In genomic region chr10:98338318-98338717, GRCh38 we compare ENCODE assay signal across 17 cellular contexts.
A peak's percentile ranks its signal among the peaks of the same experiment; 100 is the strongest.
DNase-seq lines count a peak whose midpoint lies in the region; ATAC-seq and TF ChIP-seq lines count a peak whose summit lies in the region.
"Had no signal": no experiment of that assay in that cellular context is flagged by ENCODE, and none has a peak within 500 bp of the region (broad histone marks: within the 10 kb centered on the region; RNA-seq: fewer than 3 reads in every experiment).

No MANE protein-coding gene starts in this region.

- H3K9ac ChIP-seq in PC-3 (ENCODE audit: low read length) (no peak overlapping the region), subcutaneous abdominal adipose tissue (ENCODE audit: low read length in 5 of 5) (no peak overlapping the region), mammary epithelial cell (ENCODE audit: insufficient read depth, low read length) (no peak overlapping the region)

- H3K79me2 ChIP-seq in PC-3 (ENCODE audit: low read length) (no peaks in the 10 kb centered on the region), mammary epithelial cell (ENCODE audit: insufficient read depth, low read length) (no peaks in the 10 kb centered on the region)

- BruUV-seq in PC-3 (replicated peaks; lab: Mats Ljungman, UMichigan) = no TSS peak
- no TSS peak for BruUV-seq in mammary epithelial cell (replicated peaks; lab: Mats Ljungman, UMichigan)

- DNase-seq in PC-3 (peak; percentile 25), cerebellar cortex (ENCODE audit: low spot score) (peak; percentile 47), heart left ventricle (peak in 1 of 5 donors; percentile 30), DMS53 (lab: John Stamatoyannopoulos, UW) (no peak), mammary epithelial cell (no peak), SKM-1 treated with dmso at 0.1 percent for 144 hours (lab: John Stamatoyannopoulos, UW; ENCODE audit: unreplicated experiment) (no peak)
- DNase-seq: activated CD4-positive, alpha-beta T cell treated with anti-CD3 and anti-CD28 coated beads for 4 hours; COR-L47; erythroblast; HFFc6; NCI-H1417; NCI-H2107; NCI-H524 treated with DMSO at 0.1 percent for 48 hours; stimulated activated CD8-positive, alpha-beta memory T cell treated with anti-CD3 and anti-CD28 coated beads, Interleukin-4, amount 100 ng/mL, for 48 hours; T-cell had no signal

- H3K4me3 ChIP-seq in PC-3 (ENCODE audit: low read length) (no peak overlapping the region), heart left ventricle (no peak overlapping the region), subcutaneous abdominal adipose tissue (ENCODE audit: low read depth in 1 of 5, low read length in 5 of 5) (no peak overlapping the region), mammary epithelial cell (replicated peaks in 1 of 3; ENCODE audit: insufficient read depth in 1 of 3, low read depth in 2 of 3, low read length in 3 of 3) (no peak overlapping the region)
- H3K4me3 ChIP-seq: breast epithelium had no signal

- CTCF ChIA-PET in PC-3 (lab: Charles Lee) (interaction anchor here (0.7 kb wide), 1 partner anchor 13 kb away, joined by 4 read pairs; no protein-coding TSS in a partner anchor), mammary epithelial cell (lab: Charles Lee; ENCODE audit: low non-redundant PET) (no interaction called here)

- POLR2A ChIA-PET in PC-3 (lab: Charles Lee; ENCODE audit: unreplicated experiment) = no interaction called here

- H3K9me3 ChIP-seq in PC-3 (ENCODE audit: low read length) (no peaks in the 10 kb centered on the region), heart left ventricle (no peaks in the 10 kb centered on the region), subcutaneous abdominal adipose tissue (ENCODE audit: control insufficient read depth in 5 of 5, low read length in 5 of 5) (no peaks in the 10 kb centered on the region), mammary epithelial cell (replicated peaks; ENCODE audit: insufficient read depth, low read length) (no peaks in the 10 kb centered on the region)
- H3K9me3 ChIP-seq: breast epithelium had no signal

- in situ Hi-C loops in mammary epithelial cell (cut with MboI; ENCODE audit: low sequenced_read_pairs in 2 of 2) = no loop called here

- H3K27me3 ChIP-seq in PC-3 (ENCODE audit: low read length) = no peaks in the 10 kb centered on the region
- H3K27me3 ChIP-seq in heart left ventricle = peaks cover 0 to 5% (median 0%) of the 10 kb centered on the region in 9 donors
- no peaks in the 10 kb centered on the region for H3K27me3 ChIP-seq in subcutaneous abdominal adipose tissue (ENCODE audit: control insufficient read depth in 5 of 5, insufficient read depth in 4 of 5, low read length in 5 of 5)
- H3K27me3 ChIP-seq in mammary epithelial cell (ENCODE audit: insufficient read depth, low read length) = no peaks in the 10 kb centered on the region
- H3K27me3 ChIP-seq: breast epithelium had no signal

- ATAC-seq in PC-3 (peak; percentile 53), heart left ventricle (peak in 3 of 4 donors; percentile 5 to 21 (median 17))
- ATAC-seq: T-cell had no signal

- peak; percentile 29; the same call in 1 of the 2 replicates for TF ChIP-seq CTCF in PC-3 (conservative IDR thresholded peaks at IDR 0.05; ENCODE audit: low read depth, low read length)
- TF ChIP-seq CTCF in heart left ventricle (IDR thresholded peaks at IDR 0.05) = peak in 1 of 12 donors; percentile 12
- no peak for TF ChIP-seq CTCF in mammary epithelial cell (conservative IDR thresholded peaks at IDR 0.05 in 1 of 2, IDR thresholded peaks at IDR 0.05 in 1 of 2; ENCODE audit: extremely low read depth in 1 of 2, insufficient read depth in 1 of 2, low read depth in 1 of 2, low read length in 2 of 2)

- H3K27ac ChIP-seq in PC-3 (ENCODE audit: low read length) (no peak overlapping the region), heart left ventricle (no peak overlapping the region), subcutaneous abdominal adipose tissue (ENCODE audit: low read depth, low read length) (peak overlapping the region; percentile 72), mammary epithelial cell (ENCODE audit: insufficient read depth, low read depth, low read length) (no peak overlapping the region)
- H3K27ac ChIP-seq: breast epithelium had no signal

- H3K4me2 ChIP-seq in PC-3 (ENCODE audit: low read length) (no peak overlapping the region), mammary epithelial cell (ENCODE audit: insufficient read depth, low read depth, low read length) (no peak overlapping the region)

- no peak for TF ChIP-seq POLR2A in heart left ventricle (IDR thresholded peaks at IDR 0.05)

- no peak overlapping the region for H2AFZ ChIP-seq in PC-3 (ENCODE audit: low read length)
- H2AFZ ChIP-seq in mammary epithelial cell (ENCODE audit: low read depth, low read length) = no peak overlapping the region

- H4K20me1 ChIP-seq in PC-3 (ENCODE audit: low read length) (no peaks in the 10 kb centered on the region), mammary epithelial cell (ENCODE audit: insufficient read depth, low read length) (no peaks in the 10 kb centered on the region)

- H3K4me1 ChIP-seq in PC-3 (ENCODE audit: insufficient read depth, low read length) = peaks cover 16% of the 10 kb centered on the region
- H3K4me1 ChIP-seq in heart left ventricle = peaks cover 0 to 24% (median 3%) of the 10 kb centered on the region in 12 donors
- peaks cover 2 to 31% (median 22%) of the 10 kb centered on the region in 5 donors for H3K4me1 ChIP-seq in subcutaneous abdominal adipose tissue (ENCODE audit: control insufficient read depth in 5 of 5, insufficient read depth in 5 of 5, low read length in 5 of 5)
- H3K4me1 ChIP-seq in mammary epithelial cell (ENCODE audit: insufficient read depth, low read length) = peaks cover 10% of the 10 kb centered on the region
- H3K4me1 ChIP-seq: breast epithelium had no signal

- no peaks in the 10 kb centered on the region for H3F3A ChIP-seq in PC-3 (ENCODE audit: low read length, unreplicated experiment)

- intact Hi-C loops in PC-3 (cut with micrococcal nuclease) = no loop called here
- intact Hi-C loops in heart left ventricle (cut with DNase I) = no loop called here
- intact Hi-C loops in mammary epithelial cell (cut with micrococcal nuclease) = no loop called here

- 60 to 72% (median 69%) methylated on average over 6 of the region's 6 CpGs for WGBS in heart left ventricle, 4 donors
- 98% methylated on average over 6 of the region's 6 CpGs for WGBS in mammary epithelial cell (ENCODE audit: low coverage, missing lambda C conversion rate)

- H3K9me2 ChIP-seq in PC-3 (replicated peaks; ENCODE audit: low read length) = no peaks in the 10 kb centered on the region

- H3K36me3 ChIP-seq in PC-3 (ENCODE audit: low read depth, low read length) (no peaks in the 10 kb centered on the region), heart left ventricle (no peaks in the 10 kb centered on the region), subcutaneous abdominal adipose tissue (ENCODE audit: control insufficient read depth in 5 of 5, insufficient read depth in 5 of 5, low read length in 5 of 5) (no peaks in the 10 kb centered on the region), mammary epithelial cell (ENCODE audit: insufficient read depth, low read length) (no peaks in the 10 kb centered on the region)
- H3K36me3 ChIP-seq: breast epithelium had no signal

- dilution Hi-C loops in mammary epithelial cell (cut with HindIII; ENCODE audit: low sequenced_read_pairs) = loop anchor here (5.0 kb wide), 1 partner anchor 46 kb away; no protein-coding TSS in a partner anchor

Comparison
In these comparisons a context has a peak if more than half of its experiments do, and no peak if none do; other contexts are left out.
1. DNase-seq: peak in PC-3 (single experiment) and cerebellar cortex (single experiment); none in DMS53 (single experiment), mammary epithelial cell (single experiment) and SKM-1 treated with dmso at 0.1 percent for 144 hours (single experiment).